ENCODE assay signal across 16 cellular contexts in genomic region chr12:88242939-88243338, GRCh38.
DNase-seq lines count a peak whose midpoint lies in the region; ATAC-seq, FAIRE-seq and TF ChIP-seq lines count a peak whose summit lies in the region.
"Had no signal": no experiment of that assay in that cellular context is flagged by ENCODE, and none has a peak within 500 bp of the region (broad histone marks: within the 10 kb centered on the region; RNA-seq: fewer than 3 reads in every experiment).

No MANE protein-coding gene starts in this region.

- no TSS peak for BruUV-seq in K562 (replicated peaks; lab: Mats Ljungman, UMichigan)

- H3K9me3 Mint-ChIP-seq in T-helper 2 cell treated with Interferon-gamma antibody and Interleukin-4, amounts not matched to agents 5 μg/mL and 100 μg/mL, for 36 hours, result peaks cover 5% of the 10 kb centered on the region
- H3K9me3 Mint-ChIP-seq in neural crest cell, result peaks cover 8% of the 10 kb centered on the region

- no peaks in the 10 kb centered on the region for H3K4me1 ChIP-seq in HEK293 (ENCODE audit: control insufficient read depth, insufficient read depth, low read length)
- no peaks in the 10 kb centered on the region for H3K4me1 ChIP-seq in K562 (replicated peaks in 1 of 2; ENCODE audit: control insufficient read depth in 2 of 2, insufficient read depth in 2 of 2, low read length in 2 of 2)
- H3K4me1 ChIP-seq: left ventricle myocardium inferior, pancreas had no signal

- in situ Hi-C loops in K562 (cut with MboI), result no loop called here

- intact Hi-C loops in K562 (cut with micrococcal nuclease), result no loop called here

- no peak for FAIRE-seq in K562 (lab: Jason Lieb, UNC)
- FAIRE-seq: pancreas, small intestine had no signal

- H3K27me3 ChIP-seq in K562 (ENCODE audit: control insufficient read depth in 2 of 2, insufficient read depth in 2 of 2, low read length in 2 of 2), result no peaks in the 10 kb centered on the region
- H3K27me3 ChIP-seq: pancreas had no signal

- H3K4me2 ChIP-seq in K562 (ENCODE audit: insufficient read depth, low read length), result no peak overlapping the region

- H3K27me3 Mint-ChIP-seq in T-helper 2 cell treated with Interferon-gamma antibody and Interleukin-4, amounts not matched to agents 5 μg/mL and 100 μg/mL, for 36 hours (ENCODE audit: low read depth), result no peaks in the 10 kb centered on the region
- no peaks in the 10 kb centered on the region for H3K27me3 Mint-ChIP-seq in neural crest cell (ENCODE audit: low read depth)
- H3K27me3 Mint-ChIP-seq: activated naive CD8-positive, alpha-beta T cell treated with anti-CD3 and anti-CD28 coated beads, Interleukin-2, amount 10 ng/mL, durations not matched to agents 7 days and 5 days; IgD-negative memory B cell had no signal

- no peak for TF ChIP-seq POLR2A in K562 (conservative IDR thresholded peaks at IDR 0.05)

- H4K20me1 ChIP-seq in K562 (replicated peaks; ENCODE audit: control insufficient read depth, insufficient read depth, low read length), result no peaks in the 10 kb centered on the region

- TF ChIP-seq CTCF in HEK293 (tag by site-specific recombination; IDR thresholded peaks at IDR 0.05) (no peak), K562 (IDR thresholded peaks at IDR 0.05 in 2 of 3, conservative IDR thresholded peaks at IDR 0.05 in 1 of 3; ENCODE audit: insufficient read depth in 2 of 3, low read depth in 1 of 3, low read length in 3 of 3) (no peak), neural crest cell (conservative IDR thresholded peaks at IDR 0.05) (no peak)

- H3K9me1 ChIP-seq in K562 (ENCODE audit: control insufficient read depth, insufficient read depth, low read length), result no peaks in the 10 kb centered on the region

- no peak for TF ChIP-seq RAD21 in K562 (CRISPR knock-in tag; conservative IDR thresholded peaks at IDR 0.05 in 1 of 2, IDR thresholded peaks at IDR 0.05 in 1 of 2)

- no peak for DNase-seq in T-helper 2 cell treated with Interferon-gamma antibody and Interleukin-4, amounts not matched to agents 5 μg/mL and 100 μg/mL, for 36 hours (ENCODE audit: low spot score)
- DNase-seq in T-helper 2 cell, result no peak
- no peak for DNase-seq in K562 (ENCODE audit: extremely low read depth in 1 of 4, low spot score in 3 of 4)
- no peak for DNase-seq in neural crest cell (ENCODE audit: low read depth, low spot score)
- no peak for DNase-seq in iPS-NIHi7 (ENCODE audit: extremely low spot score)
- DNase-seq: activated naive CD8-positive, alpha-beta T cell treated with anti-CD3 and anti-CD28 coated beads, Interleukin-2, amount 10 ng/mL, durations not matched to agents 7 days and 5 days; effector CD8-positive, alpha-beta T cell; left ventricle myocardium inferior; NCI-H2029; NCI-H510A; pancreas; small intestine had no signal

- peaks cover 11% of the 10 kb centered on the region for H3K4me1 Mint-ChIP-seq in T-helper 2 cell treated with Interferon-gamma antibody and Interleukin-4, amounts not matched to agents 5 μg/mL and 100 μg/mL, for 36 hours (ENCODE audit: low read depth)
- H3K4me1 Mint-ChIP-seq in neural crest cell, result no peaks in the 10 kb centered on the region
- H3K4me1 Mint-ChIP-seq: IgD-negative memory B cell had no signal

- no peak overlapping the region for H3K4me3 ChIP-seq in HEK293 (ENCODE audit: low read depth, low read length)
- no peak overlapping the region for H3K4me3 ChIP-seq in K562
- H3K4me3 ChIP-seq: left ventricle myocardium inferior, pancreas had no signal

- H3K27ac Mint-ChIP-seq in T-helper 2 cell treated with Interferon-gamma antibody and Interleukin-4, amounts not matched to agents 5 μg/mL and 100 μg/mL, for 36 hours, result peak overlapping the region; percentile 67
- H3K27ac Mint-ChIP-seq in neural crest cell (ENCODE audit: unreplicated experiment), result peak overlapping the region; percentile 75
- H3K27ac Mint-ChIP-seq: activated naive CD8-positive, alpha-beta T cell treated with anti-CD3 and anti-CD28 coated beads, Interleukin-2, amount 10 ng/mL, durations not matched to agents 7 days and 5 days; IgD-negative memory B cell had no signal

- no peak overlapping the region for H2AFZ ChIP-seq in K562 (ENCODE audit: low read depth, low read length)

- TF ChIP-seq EP300 in K562 (IDR thresholded peaks at IDR 0.05; ENCODE audit: low read length), result no peak

- H3K27ac ChIP-seq in HEK293 (ENCODE audit: extremely low read depth, low read depth, low read length), result no peak overlapping the region
- no peak overlapping the region for H3K27ac ChIP-seq in K562 (ENCODE audit: extremely low read depth, low read depth, low read length)
- H3K27ac ChIP-seq: left ventricle myocardium inferior, pancreas had no signal

- no peaks in the 10 kb centered on the region for H3K9me3 ChIP-seq in HEK293 (ENCODE audit: control insufficient read depth, insufficient read depth, low read depth, low read length)
- no peaks in the 10 kb centered on the region for H3K9me3 ChIP-seq in K562 (replicated peaks; ENCODE audit: control insufficient read depth, insufficient read depth, low read depth, low read length)
- H3K9me3 ChIP-seq: pancreas had no signal

- POLR2A ChIA-PET in HEK293 (lab: Yijun Ruan, JAX), result no interaction called here
- POLR2A ChIA-PET in K562 (lab: Yijun Ruan, JAX), result no interaction called here

- peak overlapping the region; percentile 43 for H3K4me3 Mint-ChIP-seq in T-helper 2 cell treated with Interferon-gamma antibody and Interleukin-4, amounts not matched to agents 5 μg/mL and 100 μg/mL, for 36 hours
- no peak overlapping the region for H3K4me3 Mint-ChIP-seq in neural crest cell
- H3K4me3 Mint-ChIP-seq: activated naive CD8-positive, alpha-beta T cell treated with anti-CD3 and anti-CD28 coated beads, Interleukin-2, amount 10 ng/mL, durations not matched to agents 7 days and 5 days; IgD-negative memory B cell had no signal

- ATAC-seq in K562, result no peak
- ATAC-seq in HG03175 (IDR thresholded peaks at IDR 0.05; ENCODE audit: unreplicated experiment), result no peak
- ATAC-seq in HG02973 (IDR thresholded peaks at IDR 0.05; ENCODE audit: unreplicated experiment), result no peak

- CTCF ChIA-PET in HEK293 (lab: Yijun Ruan, JAX) (no interaction called here), K562 (lab: Yijun Ruan, JAX; ENCODE audit: low intra/inter-chr PET ratio) (no interaction called here)

- no peaks in the 10 kb centered on the region for H3K36me3 Mint-ChIP-seq in T-helper 2 cell treated with Interferon-gamma antibody and Interleukin-4, amounts not matched to agents 5 μg/mL and 100 μg/mL, for 36 hours (ENCODE audit: low read depth)
- no peaks in the 10 kb centered on the region for H3K36me3 Mint-ChIP-seq in neural crest cell (ENCODE audit: low read depth)
- H3K36me3 Mint-ChIP-seq: activated naive CD8-positive, alpha-beta T cell treated with anti-CD3 and anti-CD28 coated beads, Interleukin-2, amount 10 ng/mL, durations not matched to agents 7 days and 5 days; IgD-negative memory B cell had no signal

- no peaks in the 10 kb centered on the region for H3K79me2 ChIP-seq in K562 (ENCODE audit: control insufficient read depth, insufficient read depth, low read length)

- no peaks in the 10 kb centered on the region for H3K36me3 ChIP-seq in HEK293 (ENCODE audit: control insufficient read depth in 2 of 2, insufficient read depth in 1 of 2, low read length in 2 of 2)
- H3K36me3 ChIP-seq in K562 (ENCODE audit: control insufficient read depth, insufficient read depth, low read length), result no peaks in the 10 kb centered on the region
- H3K36me3 ChIP-seq: left ventricle myocardium inferior, pancreas had no signal

- H3K9ac ChIP-seq in K562 (ENCODE audit: insufficient read depth in 1 of 2, low read depth in 2 of 2, low read length in 2 of 2), result no peak overlapping the region

TF ChIP-seq in HEK293, 187 proteins besides CTCF, POLR2A, EP300 and RAD21:
- TF ChIP-seq HIC1 (tag by site-specific recombination; IDR thresholded peaks at IDR 0.05) (no peak), ZNF366 (tag by site-specific recombination; conservative IDR thresholded peaks at IDR 0.05) (peak; percentile 83), PRDM1 (tag by site-specific recombination; IDR thresholded peaks at IDR 0.05) (peak; percentile 98)

TF ChIP-seq in K562, 482 proteins besides CTCF, POLR2A, EP300 and RAD21:
- TF ChIP-seq STAT5B (CRISPR knock-in tag; IDR thresholded peaks at IDR 0.05) (no peak), ZNF512 (tag; IDR thresholded peaks at IDR 0.05) (peak; percentile 84)
